Comparison of ENCODE assay signal across 1 cellular context in the genomic region with DNA sequence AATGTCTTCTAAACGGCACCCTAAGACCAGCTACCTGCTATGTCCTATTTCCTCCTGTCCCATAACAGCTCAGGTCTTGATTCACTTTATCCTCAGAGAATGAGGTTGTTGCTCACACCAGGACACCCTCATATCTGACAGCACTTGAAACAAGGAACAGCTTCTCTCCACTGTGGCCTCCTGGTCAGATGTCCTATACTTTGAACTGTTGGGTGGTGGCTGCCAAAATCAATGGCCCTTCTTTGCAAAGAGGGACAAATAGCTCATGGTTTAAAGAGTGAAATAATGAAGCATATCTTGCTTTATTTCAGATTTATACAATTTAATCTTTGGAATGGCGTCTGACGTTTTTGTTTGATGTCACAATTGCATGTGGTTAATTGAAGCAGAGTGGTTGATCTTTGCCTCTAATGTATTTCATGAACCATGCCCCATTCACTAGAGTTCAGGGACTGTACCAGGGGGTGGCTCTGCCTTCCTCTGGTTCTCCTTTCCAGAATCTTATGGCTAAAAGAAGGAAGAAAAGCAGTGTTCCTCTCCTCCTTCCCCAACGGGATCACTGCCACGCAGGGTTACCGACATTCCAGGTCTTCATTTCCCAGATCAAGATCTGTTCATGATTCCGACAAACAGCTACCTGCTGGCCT.
TF ChIP-seq lines count a peak whose summit lies in the region.

No MANE protein-coding gene starts in this region.

TF ChIP-seq in HepG2, 621 proteins besides CTCF, POLR2A, EP300 and RAD21:
- TF ChIP-seq AGO2 (optimal IDR thresholded peaks at IDR 0.05; ENCODE audit: low read depth, low read length) (no peak), GLMP (CRISPR knock-in tag; IDR thresholded peaks at IDR 0.05; ENCODE audit: borderline replicate concordance) (no peak), ZNF205 (CRISPR knock-in tag; IDR thresholded peaks at IDR 0.05) (peak; percentile 98)
- TF ChIP-seq, protein P1, sequence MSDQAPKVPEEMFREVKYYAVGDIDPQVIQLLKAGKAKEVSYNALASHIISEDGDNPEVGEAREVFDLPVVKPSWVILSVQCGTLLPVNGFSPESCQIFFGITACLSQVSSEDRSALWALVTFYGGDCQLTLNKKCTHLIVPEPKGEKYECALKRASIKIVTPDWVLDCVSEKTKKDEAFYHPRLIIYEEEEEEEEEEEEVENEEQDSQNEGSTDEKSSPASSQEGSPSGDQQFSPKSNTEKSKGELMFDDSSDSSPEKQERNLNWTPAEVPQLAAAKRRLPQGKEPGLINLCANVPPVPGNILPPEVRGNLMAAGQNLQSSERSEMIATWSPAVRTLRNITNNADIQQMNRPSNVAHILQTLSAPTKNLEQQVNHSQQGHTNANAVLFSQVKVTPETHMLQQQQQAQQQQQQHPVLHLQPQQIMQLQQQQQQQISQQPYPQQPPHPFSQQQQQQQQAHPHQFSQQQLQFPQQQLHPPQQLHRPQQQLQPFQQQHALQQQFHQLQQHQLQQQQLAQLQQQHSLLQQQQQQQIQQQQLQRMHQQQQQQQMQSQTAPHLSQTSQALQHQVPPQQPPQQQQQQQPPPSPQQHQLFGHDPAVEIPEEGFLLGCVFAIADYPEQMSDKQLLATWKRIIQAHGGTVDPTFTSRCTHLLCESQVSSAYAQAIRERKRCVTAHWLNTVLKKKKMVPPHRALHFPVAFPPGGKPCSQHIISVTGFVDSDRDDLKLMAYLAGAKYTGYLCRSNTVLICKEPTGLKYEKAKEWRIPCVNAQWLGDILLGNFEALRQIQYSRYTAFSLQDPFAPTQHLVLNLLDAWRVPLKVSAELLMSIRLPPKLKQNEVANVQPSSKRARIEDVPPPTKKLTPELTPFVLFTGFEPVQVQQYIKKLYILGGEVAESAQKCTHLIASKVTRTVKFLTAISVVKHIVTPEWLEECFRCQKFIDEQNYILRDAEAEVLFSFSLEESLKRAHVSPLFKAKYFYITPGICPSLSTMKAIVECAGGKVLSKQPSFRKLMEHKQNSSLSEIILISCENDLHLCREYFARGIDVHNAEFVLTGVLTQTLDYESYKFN (CRISPR knock-in tag; conservative IDR thresholded peaks at IDR 0.05), result peak; percentile 28
- TF ChIP-seq, protein P2, sequence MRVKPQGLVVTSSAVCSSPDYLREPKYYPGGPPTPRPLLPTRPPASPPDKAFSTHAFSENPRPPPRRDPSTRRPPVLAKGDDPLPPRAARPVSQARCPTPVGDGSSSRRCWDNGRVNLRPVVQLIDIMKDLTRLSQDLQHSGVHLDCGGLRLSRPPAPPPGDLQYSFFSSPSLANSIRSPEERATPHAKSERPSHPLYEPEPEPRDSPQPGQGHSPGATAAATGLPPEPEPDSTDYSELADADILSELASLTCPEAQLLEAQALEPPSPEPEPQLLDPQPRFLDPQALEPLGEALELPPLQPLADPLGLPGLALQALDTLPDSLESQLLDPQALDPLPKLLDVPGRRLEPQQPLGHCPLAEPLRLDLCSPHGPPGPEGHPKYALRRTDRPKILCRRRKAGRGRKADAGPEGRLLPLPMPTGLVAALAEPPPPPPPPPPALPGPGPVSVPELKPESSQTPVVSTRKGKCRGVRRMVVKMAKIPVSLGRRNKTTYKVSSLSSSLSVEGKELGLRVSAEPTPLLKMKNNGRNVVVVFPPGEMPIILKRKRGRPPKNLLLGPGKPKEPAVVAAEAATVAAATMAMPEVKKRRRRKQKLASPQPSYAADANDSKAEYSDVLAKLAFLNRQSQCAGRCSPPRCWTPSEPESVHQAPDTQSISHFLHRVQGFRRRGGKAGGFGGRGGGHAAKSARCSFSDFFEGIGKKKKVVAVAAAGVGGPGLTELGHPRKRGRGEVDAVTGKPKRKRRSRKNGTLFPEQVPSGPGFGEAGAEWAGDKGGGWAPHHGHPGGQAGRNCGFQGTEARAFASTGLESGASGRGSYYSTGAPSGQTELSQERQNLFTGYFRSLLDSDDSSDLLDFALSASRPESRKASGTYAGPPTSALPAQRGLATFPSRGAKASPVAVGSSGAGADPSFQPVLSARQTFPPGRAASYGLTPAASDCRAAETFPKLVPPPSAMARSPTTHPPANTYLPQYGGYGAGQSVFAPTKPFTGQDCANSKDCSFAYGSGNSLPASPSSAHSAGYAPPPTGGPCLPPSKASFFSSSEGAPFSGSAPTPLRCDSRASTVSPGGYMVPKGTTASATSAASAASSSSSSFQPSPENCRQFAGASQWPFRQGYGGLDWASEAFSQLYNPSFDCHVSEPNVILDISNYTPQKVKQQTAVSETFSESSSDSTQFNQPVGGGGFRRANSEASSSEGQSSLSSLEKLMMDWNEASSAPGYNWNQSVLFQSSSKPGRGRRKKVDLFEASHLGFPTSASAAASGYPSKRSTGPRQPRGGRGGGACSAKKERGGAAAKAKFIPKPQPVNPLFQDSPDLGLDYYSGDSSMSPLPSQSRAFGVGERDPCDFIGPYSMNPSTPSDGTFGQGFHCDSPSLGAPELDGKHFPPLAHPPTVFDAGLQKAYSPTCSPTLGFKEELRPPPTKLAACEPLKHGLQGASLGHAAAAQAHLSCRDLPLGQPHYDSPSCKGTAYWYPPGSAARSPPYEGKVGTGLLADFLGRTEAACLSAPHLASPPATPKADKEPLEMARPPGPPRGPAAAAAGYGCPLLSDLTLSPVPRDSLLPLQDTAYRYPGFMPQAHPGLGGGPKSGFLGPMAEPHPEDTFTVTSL (CRISPR knock-in tag; IDR thresholded peaks at IDR 0.05; ENCODE audit: borderline replicate concordance), result 0 out of 2 replicates have a peak, but pooled peaks have one; percentile 11
- TF ChIP-seq, protein P3, sequence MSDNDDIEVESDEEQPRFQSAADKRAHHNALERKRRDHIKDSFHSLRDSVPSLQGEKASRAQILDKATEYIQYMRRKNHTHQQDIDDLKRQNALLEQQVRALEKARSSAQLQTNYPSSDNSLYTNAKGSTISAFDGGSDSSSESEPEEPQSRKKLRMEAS (IDR thresholded peaks at IDR 0.05), result 0 out of 2 replicates have a peak, but pooled peaks have one; percentile 4
